ENCODE assay signal across 9 cellular contexts in genomic region chr12:13024151-13024946, GRCh38. TPM values are rescaled to one million over a fixed set of nuclear protein-coding genes. Genes with fewer than 3 reads are reported as not detected.
A peak's percentile ranks its signal among the peaks of the same experiment; 100 is the strongest.
DNase-seq lines count a peak whose midpoint lies in the region; ATAC-seq, FAIRE-seq and TF ChIP-seq lines count a peak whose summit lies in the region.
"Had no signal": no experiment of that assay in that cellular context is flagged by ENCODE, and none has a peak within 500 bp of the region (broad histone marks: within the 10 kb centered on the region; RNA-seq: fewer than 3 reads in every experiment).

No MANE protein-coding gene starts in this region.

- intact Hi-C loops in endothelial cell of umbilical vein (cut with micrococcal nuclease) = loop anchor here (1.0 kb wide), 4 partner anchors 74 to 210 kb away; no protein-coding TSS in a partner anchor

- H3K4me3 ChIP-seq in endothelial cell of umbilical vein (replicated peaks in 1 of 3; ENCODE audit: insufficient read depth in 1 of 3, low read depth in 1 of 3, low read length in 3 of 3) (no peak overlapping the region), skeletal muscle cell (ENCODE audit: low read depth, low read length) (no peak overlapping the region)

- H3K36me3 ChIP-seq in endothelial cell of umbilical vein (ENCODE audit: control insufficient read depth in 2 of 2, extremely low read depth in 1 of 2, insufficient read depth in 2 of 2, low read length in 2 of 2) = no peaks in the 10 kb centered on the region

- no peak for TF ChIP-seq POLR2A in endothelial cell of umbilical vein (IDR thresholded peaks at IDR 0.05; ENCODE audit: low read depth, low read length)

- peaks cover 6% of the 10 kb centered on the region for H3K4me1 Mint-ChIP-seq in stimulated activated memory B cell treated with anti-CD40 and anti-IgM and Interleukin-4, amounts not matched to agents 10 μg/mL and 1 μg/mL and 100 μg/mL, for 72 hours

- FAIRE-seq in G401.6 (lab: Jason Lieb, UNC) (peak; percentile 59), endothelial cell of umbilical vein (lab: Jason Lieb, UNC) (peak; percentile 96)

- no peaks in the 10 kb centered on the region for H4K20me1 ChIP-seq in endothelial cell of umbilical vein (replicated peaks; ENCODE audit: control insufficient read depth, extremely low read depth, insufficient read depth, low read length)

- no peaks in the 10 kb centered on the region for H3K9me1 ChIP-seq in endothelial cell of umbilical vein (replicated peaks; ENCODE audit: control insufficient read depth, extremely low read depth, insufficient read depth, low read length)

- no peaks in the 10 kb centered on the region for H3K4me1 ChIP-seq in endothelial cell of umbilical vein (ENCODE audit: control insufficient read depth, extremely low read depth, insufficient read depth, low read length)

- H3K79me2 ChIP-seq in endothelial cell of umbilical vein (ENCODE audit: control insufficient read depth, insufficient read depth, low read length) = no peaks in the 10 kb centered on the region

- dilution Hi-C loops in endothelial cell of umbilical vein (cut with MboI; ENCODE audit: extremely low pct_ligation_motif_present, low sequenced_read_pairs) = no loop called here

- no peak overlapping the region for H3K4me2 ChIP-seq in endothelial cell of umbilical vein (ENCODE audit: insufficient read depth, low read length)

- no TSS peak for BruUV-seq in endothelial cell of umbilical vein (replicated peaks; lab: Mats Ljungman, UMichigan)

- ATAC-seq in stimulated activated memory B cell treated with anti-CD40 and anti-IgM and Interleukin-4, amounts not matched to agents 10 μg/mL and 1 μg/mL and 100 μg/mL, for 72 hours = no peak
- ATAC-seq in HG03342 (IDR thresholded peaks at IDR 0.05; ENCODE audit: unreplicated experiment) (no peak), GM19452 (IDR thresholded peaks at IDR 0.05; ENCODE audit: unreplicated experiment) (no peak)

- H3K27ac Mint-ChIP-seq in stimulated activated memory B cell treated with anti-CD40 and anti-IgM and Interleukin-4, amounts not matched to agents 10 μg/mL and 1 μg/mL and 100 μg/mL, for 72 hours = no peak overlapping the region

- peaks cover 55% of the 10 kb centered on the region for H3K27me3 Mint-ChIP-seq in stimulated activated memory B cell treated with anti-CD40 and anti-IgM and Interleukin-4, amounts not matched to agents 10 μg/mL and 1 μg/mL and 100 μg/mL, for 72 hours

- H3K4me3 Mint-ChIP-seq in stimulated activated memory B cell treated with anti-CD40 and anti-IgM and Interleukin-4, amounts not matched to agents 10 μg/mL and 1 μg/mL and 100 μg/mL, for 72 hours = no peak overlapping the region

- TF ChIP-seq CTCF in endothelial cell of umbilical vein (IDR thresholded peaks at IDR 0.05; ENCODE audit: extremely low read depth in 1 of 2, insufficient read depth in 1 of 2, low read depth in 1 of 2, low read length in 2 of 2) = peak; percentile 55 to 63

- CTCF ChIA-PET in endothelial cell of umbilical vein (lab: Charles Lee) = interaction anchor here (0.7 to 1.6 kb wide), 4 partner anchors 9 to 188 kb away, joined by 3 to 5 read pairs (median 4); no protein-coding TSS in a partner anchor

- no peak overlapping the region for H3K27ac ChIP-seq in endothelial cell of umbilical vein (ENCODE audit: insufficient read depth, low read depth, low read length)

- DNase-seq in NCI-H1417 treated with DMSO at 0.1 percent for 48 hours (lab: John Stamatoyannopoulos, UW) (peak; percentile 4), endothelial cell of umbilical vein (ENCODE audit: low read depth, low spot score) (peak; percentile 81), skeletal muscle cell (ENCODE audit: low read depth) (peak; percentile 51), GOT3 (lab: John Stamatoyannopoulos, UW) (no peak)
- DNase-seq: NCI-H69 had no signal

- POLR2A ChIA-PET in endothelial cell of umbilical vein (lab: Charles Lee) = no interaction called here

- H3K9ac ChIP-seq in endothelial cell of umbilical vein (replicated peaks; ENCODE audit: extremely low read depth, insufficient read depth, low read length) = no peak overlapping the region

- H3K9me3 Mint-ChIP-seq in stimulated activated memory B cell treated with anti-CD40 and anti-IgM and Interleukin-4, amounts not matched to agents 10 μg/mL and 1 μg/mL and 100 μg/mL, for 72 hours = no peaks in the 10 kb centered on the region

- H2AFZ ChIP-seq in endothelial cell of umbilical vein (ENCODE audit: low read depth, low read length) = no peak overlapping the region

- H3K9me3 ChIP-seq in endothelial cell of umbilical vein (replicated peaks; ENCODE audit: control insufficient read depth, insufficient read depth, low read length) = no peaks in the 10 kb centered on the region

- H3K36me3 Mint-ChIP-seq in stimulated activated memory B cell treated with anti-CD40 and anti-IgM and Interleukin-4, amounts not matched to agents 10 μg/mL and 1 μg/mL and 100 μg/mL, for 72 hours = no peaks in the 10 kb centered on the region

- no peaks in the 10 kb centered on the region for H3K27me3 ChIP-seq in endothelial cell of umbilical vein (ENCODE audit: control insufficient read depth in 2 of 2, insufficient read depth in 2 of 2, low read length in 2 of 2)

TF ChIP-seq in endothelial cell of umbilical vein, 7 proteins besides CTCF, POLR2A, EP300 and RAD21:
- no peak for TF ChIP-seq GATA2 (IDR thresholded peaks at IDR 0.05; ENCODE audit: insufficient read depth, insufficient read length, low read depth, low read length)
- no peak for TF ChIP-seq MYC (IDR thresholded peaks at IDR 0.05; ENCODE audit: low read depth, low read length)
- TF ChIP-seq FOS (IDR thresholded peaks at IDR 0.05; ENCODE audit: borderline replicate concordance, insufficient read depth, low read length) = no peak
- no peak for TF ChIP-seq EZH2 (IDR thresholded peaks at IDR 0.05; ENCODE audit: borderline replicate concordance, low read depth, low read length, severe bottlenecking)
- no peak for TF ChIP-seq JUN (IDR thresholded peaks at IDR 0.05; ENCODE audit: borderline replicate concordance, insufficient read depth, insufficient read length, low read depth)
- TF ChIP-seq POLR2AphosphoS5 (IDR thresholded peaks at IDR 0.05; ENCODE audit: insufficient read depth, low read depth, low read length) = no peak

RNA-seq across cellular contexts. Expression of gene FAM234B, which starts 19.8 kb away (rescaled TPM):
- total RNA-seq in endothelial cell of umbilical vein = 9.4 and 13.2 TPM in 2 replicates
- polyA plus RNA-seq in endothelial cell of umbilical vein = 4.9 TPM in 2 replicates
- 4.7 and 5.1 TPM in 2 replicates for polyA plus RNA-seq in endothelial cell of umbilical vein (2011; cell fraction: cytosol; rRNA removed)
- 7.5 and 8.2 TPM in 2 replicates for polyA plus RNA-seq in endothelial cell of umbilical vein (2011; cell fraction: nucleus; rRNA removed)
- 7.4 and 7.6 TPM in 2 replicates for polyA plus RNA-seq in endothelial cell of umbilical vein (2012)
- 20.3 and 24.7 TPM in 2 replicates for polyA minus RNA-seq in endothelial cell of umbilical vein
- 4.6 TPM for polyA minus RNA-seq in endothelial cell of umbilical vein (2011; cell fraction: cytosol; rRNA and poly(A)+ RNA removed)
- 10.3 and 10.7 TPM in 2 replicates for polyA minus RNA-seq in endothelial cell of umbilical vein (2011; cell fraction: nucleus; rRNA and poly(A)+ RNA removed)

RNA-seq across cellular contexts. Expression of gene HEBP1, which starts 24.3 kb away (rescaled TPM):
- total RNA-seq in endothelial cell of umbilical vein = 44.8 and 59.5 TPM in 2 replicates
- 16.9 and 23.1 TPM in 2 replicates for polyA plus RNA-seq in endothelial cell of umbilical vein
- polyA plus RNA-seq in endothelial cell of umbilical vein (2011; cell fraction: cytosol; rRNA removed) = 33.7 and 38.1 TPM in 2 replicates
- 14.0 and 16.4 TPM in 2 replicates for polyA plus RNA-seq in endothelial cell of umbilical vein (2011; cell fraction: nucleus; rRNA removed)
- polyA plus RNA-seq in endothelial cell of umbilical vein (2012) = 41.3 and 50.1 TPM in 2 replicates
- polyA minus RNA-seq in endothelial cell of umbilical vein = 17.8 and 24.4 TPM in 2 replicates
- polyA minus RNA-seq in endothelial cell of umbilical vein (2011; cell fraction: cytosol; rRNA and poly(A)+ RNA removed) = 20.8 TPM
- polyA minus RNA-seq in endothelial cell of umbilical vein (2011; cell fraction: nucleus; rRNA and poly(A)+ RNA removed) = 5.0 and 5.2 TPM in 2 replicates
